Comparison of ENCODE assay signal across 8 cellular contexts in the genomic region with DNA sequence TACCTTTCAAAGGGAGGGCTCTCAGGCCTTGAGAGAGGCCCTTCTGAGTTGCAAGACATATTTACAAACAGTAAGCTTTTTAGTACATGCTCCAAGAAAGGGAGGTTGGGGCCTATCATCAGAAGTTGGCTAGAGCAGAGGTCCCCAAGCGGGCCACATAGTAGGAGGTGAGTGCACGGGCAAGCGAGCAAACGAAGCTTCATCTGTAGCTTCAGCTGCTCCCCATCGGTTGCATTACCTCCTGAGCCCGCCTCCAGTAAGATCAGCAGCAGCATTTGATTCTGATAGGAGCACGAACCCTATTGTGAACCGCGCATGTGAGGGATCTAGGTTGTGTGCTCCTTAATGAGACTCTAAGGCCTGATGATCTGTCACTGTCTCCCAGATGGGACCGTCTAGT. TPM values are rescaled to one million over a fixed set of nuclear protein-coding genes. Genes with fewer than 3 reads are reported as not detected.
"Had no signal": no experiment of that assay in that cellular context is flagged by ENCODE, and none has a peak within 500 bp of the region (broad histone marks: within the 10 kb centered on the region; RNA-seq: fewer than 3 reads in every experiment).

No MANE protein-coding gene starts in this region.

- H3K4me3 ChIP-seq: GM23338, HAP-1 had no signal

- H3K36me3 ChIP-seq: HAP-1 had no signal

- ATAC-seq: GM23338, HCT116 had no signal

- DNase-seq: H7, IMR-90, KBM-7 had no signal

RNA-seq across cellular contexts. Expression of gene PRDM7, which starts 26.2 kb away (rescaled TPM):
- total RNA-seq: GM23338, H1, H7, HT-29, IMR-90 had no signal
